ENCODE assay signal across 8 cellular contexts in genomic region chr22:46075764-46076531, GRCh38.
A peak's percentile ranks its signal among the peaks of the same experiment; 100 is the strongest.
DNase-seq lines count a peak whose midpoint lies in the region; ATAC-seq and TF ChIP-seq lines count a peak whose summit lies in the region.

No MANE protein-coding gene starts in this region.

- H3K27ac Mint-ChIP-seq in MCF 10A (ENCODE audit: low read depth, unreplicated experiment) (peak overlapping the region; percentile 100), immature natural killer cell (peak overlapping the region in 1 of 6 donors; percentile 56)

- no peak for TF ChIP-seq EP300 in stomach (IDR thresholded peaks at IDR 0.05)

- DNase-seq in MCF 10A (ENCODE audit: unreplicated experiment) (no peak), immature natural killer cell (no peak), stomach (peak; percentile 24), D341Med (ENCODE audit: low spot score) (no peak), NCI-H1417 treated with DMSO at 0.1 percent for 48 hours (lab: John Stamatoyannopoulos, UW) (no peak), WERI-Rb-1 (no peak)

- H3K36me3 ChIP-seq in HEK293 (ENCODE audit: control insufficient read depth in 2 of 2, insufficient read depth in 1 of 2, low read length in 2 of 2) (peaks cover 5 to 28% of the 10 kb centered on the region in 2 experiments; a peak in 1 of 3 replicates), stomach (peaks cover 0 to 12% (median 0%) of the 10 kb centered on the region in 4 donors), WERI-Rb-1 (peaks cover 8% of the 10 kb centered on the region)

- CTCF ChIA-PET in HEK293 (lab: Yijun Ruan, JAX) = interaction anchor here (0.7 to 2.3 kb wide), 4 partner anchors 41 to 74 kb away, joined by 3 to 9 read pairs (median 6); no protein-coding TSS in a partner anchor
- CTCF ChIA-PET in MCF 10A (lab: Yijun Ruan, JAX) = interaction anchor here (0.6 to 3.5 kb wide), 12 partner anchors 8 to 534 kb away, joined by 3 to 13 read pairs (median 4); no protein-coding TSS in a partner anchor

- BruUV-seq in MCF 10A (replicated peaks; lab: Mats Ljungman, UMichigan) = no TSS peak

- H3K4me1 Mint-ChIP-seq in MCF 10A (ENCODE audit: insufficient read depth, unreplicated experiment) (peaks cover 27% of the 10 kb centered on the region), immature natural killer cell (peaks cover 40 to 54% of the 10 kb centered on the region in 2 donors)

- H3K36me3 Mint-ChIP-seq in MCF 10A (ENCODE audit: insufficient read depth, unreplicated experiment) (peaks cover 98% of the 10 kb centered on the region), immature natural killer cell (no peaks in the 10 kb centered on the region)

- H3K9me3 ChIP-seq in HEK293 (ENCODE audit: control insufficient read depth, insufficient read depth, low read depth, low read length) (no peaks in the 10 kb centered on the region), stomach (no peaks in the 10 kb centered on the region), WERI-Rb-1 (ENCODE audit: severe bottlenecking) (no peaks in the 10 kb centered on the region)

- H3K27me3 Mint-ChIP-seq in MCF 10A (ENCODE audit: insufficient read depth, unreplicated experiment) = no peaks in the 10 kb centered on the region
- peaks cover 0 to 8% (median 2%) of the 10 kb centered on the region in 3 donors for H3K27me3 Mint-ChIP-seq in immature natural killer cell (ENCODE audit: low read depth in 3 of 3)

- TF ChIP-seq CTCF in HEK293 (tag by site-specific recombination; IDR thresholded peaks at IDR 0.05) (no peak), MCF 10A (IDR thresholded peaks at IDR 0.05; ENCODE audit: unreplicated experiment) (no peak), stomach (IDR thresholded peaks at IDR 0.05) (no peak), WERI-Rb-1 (IDR thresholded peaks at IDR 0.05; ENCODE audit: low read depth, low read length) (no peak)

- no peak overlapping the region for H3K4me3 ChIP-seq in HEK293 (ENCODE audit: low read depth, low read length)
- H3K4me3 ChIP-seq in stomach = peak overlapping the region; percentile 59 to 91 (median 80)
- no peak overlapping the region for H3K4me3 ChIP-seq in WERI-Rb-1 (ENCODE audit: low read depth, low read length)

- ATAC-seq in HG02642 (IDR thresholded peaks at IDR 0.05; ENCODE audit: poor library complexity, unreplicated experiment) = no peak

- WGBS in stomach, 5 donors = 12 to 22% (median 17%) methylated on average over 15 of the region's 15 CpGs

- peak overlapping the region; percentile 56 for H3K27ac ChIP-seq in HEK293 (ENCODE audit: extremely low read depth, low read depth, low read length)
- peak overlapping the region; percentile 83 to 100 (median 99) for H3K27ac ChIP-seq in stomach
- no peak overlapping the region for H3K27ac ChIP-seq in WERI-Rb-1

- H3K4me3 Mint-ChIP-seq in MCF 10A (ENCODE audit: unreplicated experiment) (peak overlapping the region; percentile 96), immature natural killer cell (peak overlapping the region in 3 of 5 donors; percentile 10 to 55 (median 39))

- TF ChIP-seq POLR2A in stomach (IDR thresholded peaks at IDR 0.05) = no peak

- intact Hi-C loops in MCF 10A (cut with micrococcal nuclease) = no loop called here
- intact Hi-C loops in stomach (cut with DNase I; ENCODE audit: low total_unique reads) = loop anchor here (10.0 kb wide), 1 partner anchor 61 kb away; no protein-coding TSS in a partner anchor

- POLR2A ChIA-PET in HEK293 (lab: Yijun Ruan, JAX) = interaction anchor here (0.6 to 0.7 kb wide), 2 partner anchors 22 to 75 kb away, joined by 3 to 5 read pairs; no protein-coding TSS in a partner anchor
- POLR2A ChIA-PET in MCF 10A (lab: Yijun Ruan, JAX) = interaction anchor here (0.6 to 11.2 kb wide), 11 partner anchors 12 to 957 kb away, joined by 3 to 1278 read pairs (median 21); no protein-coding TSS in a partner anchor

- H3K4me1 ChIP-seq in HEK293 (ENCODE audit: control insufficient read depth, insufficient read depth, low read length) (peaks cover 19% of the 10 kb centered on the region), stomach (peaks cover 50 to 73% (median 63%) of the 10 kb centered on the region in 4 donors)

- H3K27me3 ChIP-seq in stomach = no peaks in the 10 kb centered on the region
- no peaks in the 10 kb centered on the region for H3K27me3 ChIP-seq in WERI-Rb-1 (ENCODE audit: insufficient read depth, low read depth, severe bottlenecking)

- H3K9me3 Mint-ChIP-seq in MCF 10A (ENCODE audit: unreplicated experiment) = no peaks in the 10 kb centered on the region
- H3K9me3 Mint-ChIP-seq in immature natural killer cell = no peaks in the 10 kb centered on the region

TF ChIP-seq in HEK293, 187 proteins besides CTCF, POLR2A, EP300 and RAD21 (continues in another document):
- TF ChIP-seq ZBTB20 (tag by site-specific recombination; IDR thresholded peaks at IDR 0.05) = peak; percentile 61
- TF ChIP-seq GLI4 (tag by site-specific recombination; IDR thresholded peaks at IDR 0.05) = no peak
- peak; percentile 54; the same call in 1 of the 2 replicates for TF ChIP-seq BCL11A (tag by site-specific recombination; IDR thresholded peaks at IDR 0.05; ENCODE audit: low read depth)
- peak; percentile 90 for TF ChIP-seq IKZF3 (tag by site-specific recombination; IDR thresholded peaks at IDR 0.05)
- TF ChIP-seq GLIS2 (tag by site-specific recombination; IDR thresholded peaks at IDR 0.05) = peak; percentile 56
- TF ChIP-seq ZNF704 (tag by site-specific recombination; IDR thresholded peaks at IDR 0.05) = no peak
- peak; percentile 23; the same call in 1 of the 2 replicates for TF ChIP-seq ZNF366 (tag by site-specific recombination; conservative IDR thresholded peaks at IDR 0.05)
- TF ChIP-seq ZBTB10 (tag by site-specific recombination; IDR thresholded peaks at IDR 0.05) = peak; percentile 65; the same call in 1 of the 2 replicates
- no peak for TF ChIP-seq PRDM4 (tag by site-specific recombination; IDR thresholded peaks at IDR 0.05)
- TF ChIP-seq GLIS1 (tag by site-specific recombination; IDR thresholded peaks at IDR 0.05) = peak; percentile 79
- peak; percentile 44; the same call in 1 of the 2 replicates for TF ChIP-seq ZNF600 (tag by site-specific recombination; IDR thresholded peaks at IDR 0.05)
- TF ChIP-seq ZEB2 (tag by site-specific recombination; IDR thresholded peaks at IDR 0.05) = 0 out of 2 replicates have a peak, but pooled peaks have one; percentile 13
- peak; percentile 18 for TF ChIP-seq ZXDB (tag by site-specific recombination; IDR thresholded peaks at IDR 0.05)

Comparison
In these comparisons a context has a peak if more than half of its experiments do, and no peak if none do; other contexts are left out.
1. H3K4me3 ChIP-seq: peak in stomach (4 of 4); none in HEK293 (single experiment) and WERI-Rb-1 (single experiment).